ENCODE assay signal across 20 cellular contexts in genomic region chr4:138112389-138112788, GRCh38.
"Had no signal": no experiment of that assay in that cellular context is flagged by ENCODE, and none has a peak within 500 bp of the region (broad histone marks: within the 10 kb centered on the region; RNA-seq: fewer than 3 reads in every experiment).

No MANE protein-coding gene starts in this region.

- H3K27me3 Mint-ChIP-seq: activated naive CD8-positive, alpha-beta T cell treated with anti-CD3 and anti-CD28 coated beads, Interleukin-2, amount 50 U/mL, for 24 hours had no signal

- H3K27me3 ChIP-seq: gastroesophageal sphincter, heart right ventricle, transverse colon, vagina had no signal

- H3K27ac Mint-ChIP-seq: activated naive CD4-positive, alpha-beta T cell treated with anti-CD3 and anti-CD28 coated beads for 36 hours; activated naive CD8-positive, alpha-beta T cell treated with anti-CD3 and anti-CD28 coated beads, Interleukin-2, amount 50 U/mL, for 24 hours; activated T-helper 2 cell treated with anti-CD3 and anti-CD28 coated beads, Interferon-gamma antibody, Interleukin-2, Interleukin-4, amounts not matched to agents 10 μg/mL and 5 μg/mL and 100 μg/mL, durations not matched to agents 14 hours and 24 hours and 36 hours; T-helper 2 cell treated with Interferon-gamma antibody and Interleukin-4, amounts not matched to agents 5 μg/mL and 100 μg/mL, for 36 hours had no signal

- H3K4me3 Mint-ChIP-seq: activated naive CD4-positive, alpha-beta T cell treated with anti-CD3 and anti-CD28 coated beads for 36 hours; activated naive CD8-positive, alpha-beta T cell treated with anti-CD3 and anti-CD28 coated beads, Interleukin-2, amount 50 U/mL, for 24 hours; nephron; T-helper 2 cell treated with Interferon-gamma antibody and Interleukin-4, amounts not matched to agents 5 μg/mL and 100 μg/mL, for 36 hours had no signal

- H3K9me3 Mint-ChIP-seq: activated naive CD4-positive, alpha-beta T cell treated with anti-CD3 and anti-CD28 coated beads for 36 hours; activated naive CD8-positive, alpha-beta T cell treated with anti-CD3 and anti-CD28 coated beads, Interleukin-2, amount 50 U/mL, for 24 hours; activated T-helper 2 cell treated with anti-CD3 and anti-CD28 coated beads, Interferon-gamma antibody, Interleukin-2, Interleukin-4, amounts not matched to agents 10 μg/mL and 5 μg/mL and 100 μg/mL, durations not matched to agents 14 hours and 24 hours and 36 hours; T-helper 2 cell treated with Interferon-gamma antibody and Interleukin-4, amounts not matched to agents 5 μg/mL and 100 μg/mL, for 36 hours had no signal

- H3K27ac ChIP-seq: gastroesophageal sphincter, heart right ventricle, vagina had no signal

- H3K4me3 ChIP-seq: gastroesophageal sphincter, heart right ventricle, transverse colon, vagina had no signal

- DNase-seq: activated CD4-positive, alpha-beta T cell treated with anti-CD3 and anti-CD28 coated beads, Interleukin-2, amount 50 U/mL, for 48 hours; activated CD4-positive, CD25-positive, alpha-beta regulatory T cell treated with anti-CD3 and anti-CD28 coated beads, Interleukin-2, amount 50 U/mL, for 72 hours; activated naive CD4-positive, alpha-beta T cell treated with anti-CD3 and anti-CD28 coated beads for 36 hours; activated naive CD8-positive, alpha-beta T cell treated with anti-CD3 and anti-CD28 coated beads, Interleukin-2, amount 50 U/mL, for 24 hours; activated T-cell treated with anti-CD3 and anti-CD28 coated beads, Interleukin-2, amount 50 U/mL, for 1 hour; aorta; dermis blood vessel endothelial cell; heart right ventricle; kidney; nucleus accumbens; posterior cingulate gyrus; retina; stimulated activated CD4-positive, alpha-beta T cell treated with anti-CD3 and anti-CD28 coated beads, Interleukin-4, amount 100 ng/mL, for 1 hour; stimulated activated naive CD4-positive, alpha-beta T cell treated with Interleukin-2 at 50 U/mL for 16 hours had no signal

- H3K4me1 ChIP-seq: heart right ventricle, vagina had no signal

- H3K9me3 ChIP-seq: gastroesophageal sphincter, transverse colon, vagina had no signal

- H3K36me3 ChIP-seq: gastroesophageal sphincter, heart right ventricle, transverse colon, vagina had no signal
